ENCODE assay signal across 22 cellular contexts in genomic region chr13:79456656-79457365, GRCh38. TPM values are rescaled to one million over a fixed set of nuclear protein-coding genes. Genes with fewer than 3 reads are reported as not detected.
A peak's percentile ranks its signal among the peaks of the same experiment; 100 is the strongest.
DNase-seq lines count a peak whose midpoint lies in the region; ATAC-seq, FAIRE-seq and TF ChIP-seq lines count a peak whose summit lies in the region.
"Had no signal": no experiment of that assay in that cellular context is flagged by ENCODE, and none has a peak within 500 bp of the region (broad histone marks: within the 10 kb centered on the region; RNA-seq: fewer than 3 reads in every experiment).

No MANE protein-coding gene starts in this region.

- RAD21 ChIA-PET in GM12878 (lab: Charles Lee; ENCODE audit: unreplicated experiment) = interaction anchor here (0.7 to 3.0 kb wide), 5 partner anchors 12 to 32 kb away, joined by 3 to 9 read pairs (median 6); partner anchors contain the start of gene NDFIP2

- no peak overlapping the region for H3K4me3 ChIP-seq in GM12878
- H3K4me3 ChIP-seq in PC-9 = no peak overlapping the region
- no peak overlapping the region for H3K4me3 ChIP-seq in foreskin fibroblast (ENCODE audit: low read depth in 1 of 2, low read length in 2 of 2)

- H3K9me2 ChIP-seq in PC-9 (ENCODE audit: insufficient read depth) = no peaks in the 10 kb centered on the region

- TF ChIP-seq RAD21 in GM12878 (IDR thresholded peaks at IDR 0.05; ENCODE audit: insufficient read depth, low read depth, low read length) = no peak

- peaks cover 13% of the 10 kb centered on the region; the same call in 1 of the 2 replicates for H3F3A ChIP-seq in PC-9 (ENCODE audit: insufficient read depth, low read depth)

- intact Hi-C loops in GM12878 (cut with micrococcal nuclease; ENCODE audit: unreplicated experiment) (no loop called here), PC-9 (cut with micrococcal nuclease; ENCODE audit: unreplicated experiment) (no loop called here)

- H2AFZ ChIP-seq in GM12878 (ENCODE audit: control insufficient read depth, low read depth, low read length) (no peak overlapping the region), PC-9 (no peak overlapping the region)

- H3K27ac ChIP-seq in GM12878 (ENCODE audit: control insufficient read depth, insufficient read depth) = no peak overlapping the region
- H3K27ac ChIP-seq in PC-9 = no peak overlapping the region

- no peak for TF ChIP-seq POLR2A in GM12878 (IDR thresholded peaks at IDR 0.05; ENCODE audit: low read depth, low read length)

- H4K20me1 ChIP-seq in GM12878 (ENCODE audit: control insufficient read depth, insufficient read depth) (no peaks in the 10 kb centered on the region), PC-9 (ENCODE audit: insufficient read depth) (no peaks in the 10 kb centered on the region)

- SMC1A ChIA-PET in GM12878 (lab: Charles Lee; ENCODE audit: uncharacterized antibody, unreplicated experiment) = interaction anchor here (0.9 to 4.2 kb wide), 9 partner anchors 10 to 85 kb away, joined by 3 to 16 read pairs (median 5); no protein-coding TSS in a partner anchor

- WGBS in GM12878 (ENCODE audit: insufficient coverage, insufficient replicate concordance, low lambda C conversion rate, missing lambda C conversion rate) = 100% methylated on average over 1 of the region's 1 CpG

- TF ChIP-seq CTCF in GM12878 (IDR thresholded peaks at IDR 0.05 in 2 of 3, conservative IDR thresholded peaks at IDR 0.05 in 1 of 3; ENCODE audit: control insufficient read depth in 2 of 3, extremely low read depth in 1 of 3, insufficient read depth in 1 of 3, low read depth in 3 of 3, low read length in 3 of 3) (no peak), PC-9 (conservative IDR thresholded peaks at IDR 0.05) (no peak), foreskin fibroblast (IDR thresholded peaks at IDR 0.05; ENCODE audit: low read depth, low read length) (no peak)

- H3K9me3 ChIP-seq in GM12878 (replicated peaks; ENCODE audit: control insufficient read depth, insufficient read depth, low read length) (no peaks in the 10 kb centered on the region), PC-9 (ENCODE audit: insufficient read depth, low read depth) (no peaks in the 10 kb centered on the region)

- in situ Hi-C loops in GM12878 (cut with MboI) = no loop called here

- H3K79me2 ChIP-seq in GM12878 (ENCODE audit: control insufficient read depth, insufficient read depth, low read length) (no peaks in the 10 kb centered on the region), PC-9 (ENCODE audit: low read depth) (no peaks in the 10 kb centered on the region)

- DNase-seq in GM12878 (ENCODE audit: low read depth, low spot score) (no peak), PC-9 (no peak), foreskin fibroblast (no peak)
- DNase-seq: activated CD8-positive, alpha-beta memory T cell treated with anti-CD3 and anti-CD28 coated beads, Interleukin-2, amount 10 ng/mL, durations not matched to agents 7 days and 5 days; activated naive CD4-positive, alpha-beta T cell treated with anti-CD3 and anti-CD28 coated beads, Interleukin-2, amount 10 ng/mL, durations not matched to agents 7 days and 5 days; CD8-positive, alpha-beta T cell; cortex of kidney; DMS79; GOT3; left cardiac atrium; NCI-H1105; NCI-H748 treated with DMSO at 0.1 percent for 48 hours; OCI-M1; SIG-M5; stimulated activated CD4-positive, alpha-beta T cell treated with anti-CD3 and anti-CD28 coated beads, Interleukin-2, amount 100 ng/mL, for 48 hours; substantia nigra had no signal

- CTCF ChIA-PET in GM12878 (lab: Yijun Ruan, JAX) = interaction anchor here (0.7 to 2.0 kb wide), 8 partner anchors 9 to 85 kb away, joined by 3 to 8 read pairs (median 3); no protein-coding TSS in a partner anchor
- CTCF ChIA-PET in PC-9 (lab: Charles Lee) = no interaction called here

- H3K4me1 ChIP-seq in GM12878 (ENCODE audit: control insufficient read depth, insufficient read depth, low read length) (peaks cover 3% of the 10 kb centered on the region; the same call in 1 of the 2 replicates), PC-9 (replicated peaks; ENCODE audit: insufficient read depth) (peaks cover 33% of the 10 kb centered on the region)

- peak; percentile 22 for ATAC-seq in GM18517 (IDR thresholded peaks at IDR 0.05; ENCODE audit: unreplicated experiment)
- peak; percentile 27 for ATAC-seq in GM19395 (IDR thresholded peaks at IDR 0.05; ENCODE audit: unreplicated experiment)
- ATAC-seq in HG02973 (IDR thresholded peaks at IDR 0.05; ENCODE audit: unreplicated experiment) = peak; percentile 9
- peak; percentile 13; the same call in 2 of the 3 replicates for ATAC-seq in GM12878
- no peak for ATAC-seq in HG03460 (IDR thresholded peaks at IDR 0.05; ENCODE audit: unreplicated experiment)
- no peak for ATAC-seq in HG03135 (IDR thresholded peaks at IDR 0.05; ENCODE audit: unreplicated experiment)
- ATAC-seq: activated CD8-positive, alpha-beta memory T cell treated with anti-CD3 and anti-CD28 coated beads, Interleukin-2, amount 10 ng/mL, durations not matched to agents 7 days and 5 days; CD8-positive, alpha-beta T cell; left cardiac atrium had no signal

- no peak overlapping the region for H3K9ac ChIP-seq in GM12878 (ENCODE audit: control insufficient read depth, insufficient read depth, low read length)

- FAIRE-seq in GM12878 (lab: Jason Lieb, UNC) = no peak
- FAIRE-seq: frontal cortex had no signal

- BruUV-seq in GM12878 (replicated peaks; lab: Mats Ljungman, UMichigan) (no TSS peak), PC-9 (replicated peaks; lab: Mats Ljungman, UMichigan) (no TSS peak)

- no peak for TF ChIP-seq EP300 in GM12878 (IDR thresholded peaks at IDR 0.05; ENCODE audit: borderline replicate concordance in 1 of 2, control insufficient read depth in 1 of 2, low read depth in 2 of 2, low read length in 2 of 2)

- H3K4me2 ChIP-seq in GM12878 (ENCODE audit: control insufficient read depth, insufficient read depth) (no peak overlapping the region), PC-9 (no peak overlapping the region)

- POLR2A ChIA-PET in GM12878 (lab: Charles Lee) = interaction anchor here (0.7 kb wide), 1 partner anchor 44 kb away, joined by 5 read pairs; no protein-coding TSS in a partner anchor
- POLR2A ChIA-PET in PC-9 (lab: Charles Lee; ENCODE audit: unreplicated experiment) = interaction anchor here (0.9 kb wide), 1 partner anchor 24 kb away, joined by 8 read pairs; the partner anchor contains the start of gene NDFIP2

- H3K27me3 ChIP-seq in GM12878 (replicated peaks in 1 of 2; ENCODE audit: control insufficient read depth in 2 of 2, insufficient read depth in 2 of 2, low read length in 1 of 2) (no peaks in the 10 kb centered on the region), PC-9 (ENCODE audit: insufficient read depth, low read depth) (no peaks in the 10 kb centered on the region)

- H3K36me3 ChIP-seq in GM12878 (ENCODE audit: control insufficient read depth in 2 of 2, insufficient read depth in 2 of 2, low read length in 1 of 2) = no peaks in the 10 kb centered on the region
- H3K36me3 ChIP-seq in PC-9 (ENCODE audit: low read depth) = no peaks in the 10 kb centered on the region

RNA-seq across cellular contexts. Expression of gene NDFIP2, which starts 24.1 kb away (rescaled TPM):
- 30.8 and 31.5 TPM in 2 replicates for total RNA-seq in GM12878 (2013; cell fraction: nucleolus; rRNA removed)
- 25.9 and 31.8 TPM in 2 replicates for total RNA-seq in GM12878 (2014; rRNA removed)
- total RNA-seq in GM12878 (2014; rRNA removed; fragmentation: Illumina TruSeq; extraction: Trizol) = 28.1 and 29.6 TPM in 2 replicates
- total RNA-seq in GM12878 (2021) = 35.0 and 37.0 TPM in 2 replicates
- polyA plus RNA-seq in GM12878 (2011; ENCODE audit: low read depth) = 4.9 TPM
- 57.2 and 64.1 TPM in 2 replicates for polyA plus RNA-seq in GM12878 (2011; rRNA removed)
- polyA plus RNA-seq in GM12878 (2011; cell fraction: cytosol; rRNA removed) = 23.3 and 30.2 TPM in 2 replicates
- polyA plus RNA-seq in GM12878 (2011; cell fraction: nucleus; rRNA removed) = 15.3 and 18.1 TPM in 2 replicates
- 13.1 and 13.9 TPM in 2 replicates for polyA plus RNA-seq in GM12878 (2012)
- 30.6 and 33.0 TPM in 2 replicates for polyA plus RNA-seq in GM12878 (2014; fragmentation: Illumina TruSeq; extraction: Trizol)
- 10 to 100 TPM; 23.0 to 30.7 TPM for polyA plus RNA-seq in GM12878 (2014; fragmentation: Nextera tagmentation; extraction: Ambion mirVana)
- 16.5 and 17.9 TPM in 2 replicates for polyA plus RNA-seq in GM12878 (2014; rRNA removed)
- 10 to 100 TPM; 47.5 to 48.5 TPM for polyA plus RNA-seq in GM12878 (2016; fragmentation: Nextera tagmentation; extraction: Ambion mirVana)
- 26.8 and 29.1 TPM in 2 replicates for polyA minus RNA-seq in GM12878 (2011; rRNA and poly(A)+ RNA removed)
- 15.2 and 20.9 TPM in 2 replicates for polyA minus RNA-seq in GM12878 (2011; cell fraction: cytosol; rRNA and poly(A)+ RNA removed)
- 19.3 and 32.3 TPM in 2 replicates for polyA minus RNA-seq in GM12878 (2011; cell fraction: nucleus; rRNA and poly(A)+ RNA removed)
- total RNA-seq in PC-9 (2021) = 47.9 and 48.4 TPM in 2 replicates

RNA-seq across cellular contexts. Expression of gene RBM26, which starts 50.8 kb away (rescaled TPM):
- 285 and 300 TPM in 2 replicates for total RNA-seq in GM12878 (2013; cell fraction: nucleolus; rRNA removed)
- total RNA-seq in GM12878 (2014; rRNA removed) (38.5 and 45.3 TPM in 2 replicates), GM12878 (2014; rRNA removed; fragmentation: Illumina TruSeq; extraction: Trizol) (69.9 and 72.3 TPM in 2 replicates), GM12878 (2021) (48.7 and 51.7 TPM in 2 replicates), PC-9 (2021) (35.2 and 40.4 TPM in 2 replicates)
- 19.2 TPM for polyA plus RNA-seq in GM12878 (2011; ENCODE audit: low read depth)
- polyA plus RNA-seq in GM12878 (2011; rRNA removed) (54.2 and 77.4 TPM in 2 replicates), GM12878 (2014; fragmentation: Illumina TruSeq; extraction: Trizol) (71.3 and 89.8 TPM in 2 replicates), GM12878 (2014; fragmentation: Nextera tagmentation; extraction: Ambion mirVana) (10 to 100 TPM; 17.6 to 19.2 TPM), GM12878 (2014; rRNA removed) (35.6 and 39.2 TPM in 2 replicates), GM12878 (2016; fragmentation: Nextera tagmentation; extraction: Ambion mirVana) (10 to 100 TPM; 24.7 to 24.8 TPM)
- polyA plus RNA-seq in GM12878 (2011; cell fraction: cytosol; rRNA removed) = 19.0 and 20.8 TPM in 2 replicates
- polyA plus RNA-seq in GM12878 (2011; cell fraction: nucleus; rRNA removed) = 103 and 106 TPM in 2 replicates
- polyA plus RNA-seq in GM12878 (2012) = 31.6 and 35.0 TPM in 2 replicates
- polyA minus RNA-seq in GM12878 (2011; rRNA and poly(A)+ RNA removed) = 39.0 and 45.2 TPM in 2 replicates
- polyA minus RNA-seq in GM12878 (2011; cell fraction: cytosol; rRNA and poly(A)+ RNA removed) = 18.9 and 19.4 TPM in 2 replicates
- 74.5 and 103 TPM in 2 replicates for polyA minus RNA-seq in GM12878 (2011; cell fraction: nucleus; rRNA and poly(A)+ RNA removed)

Comparison
In these comparisons a context has a peak if more than half of its experiments do, and no peak if none do; other contexts are left out.
1. ATAC-seq: peak in GM18517 (single experiment), GM19395 (single experiment), HG02973 (single experiment) and GM12878 (single experiment); none in HG03460 (single experiment) and HG03135 (single experiment).